ENCODE assay signal across 11 cellular contexts in the genomic region with DNA sequence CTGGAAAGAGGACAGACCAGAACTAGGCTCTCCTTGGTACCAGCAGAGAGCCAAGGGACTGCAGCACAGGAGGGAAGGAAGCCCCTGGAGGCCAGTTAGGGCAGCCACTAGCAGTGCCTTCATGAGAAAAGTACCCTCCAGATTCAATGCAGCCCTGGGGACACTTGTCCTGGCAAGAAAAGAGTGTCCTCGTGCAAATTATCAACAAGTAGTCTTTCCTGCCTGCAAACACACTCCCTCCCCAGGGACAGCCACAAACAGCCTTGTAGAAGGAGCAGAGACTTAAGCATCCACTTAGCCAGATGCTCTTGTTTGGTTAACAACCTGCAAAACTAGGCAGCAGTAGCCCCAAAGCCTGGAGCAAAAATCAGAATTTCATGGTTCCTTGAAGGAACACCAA. TPM values are rescaled to one million over a fixed set of nuclear protein-coding genes. Genes with fewer than 3 reads are reported as not detected.
DNase-seq lines count a peak whose midpoint lies in the region; ATAC-seq, FAIRE-seq and TF ChIP-seq lines count a peak whose summit lies in the region.
"Had no signal": no experiment of that assay in that cellular context is flagged by ENCODE, and none has a peak within 500 bp of the region (broad histone marks: within the 10 kb centered on the region; RNA-seq: fewer than 3 reads in every experiment).

No MANE protein-coding gene starts in this region.

- TF ChIP-seq EP300 in A549 (IDR thresholded peaks at IDR 0.05) = no peak

- H3K4me3 ChIP-seq in A549 (no peak overlapping the region), GM23248 (no peak overlapping the region), SJCRH30 (no peak overlapping the region)
- H3K4me3 ChIP-seq: BLaER1 treated with 17β-estradiol and CSF1 and Interleukin-3, amounts not matched to agents 10 nM and 100 nM; cardiac muscle cell had no signal

- 0% methylated on average over 1 of the region's 1 CpG for WGBS in A549 (ENCODE audit: missing lambda C conversion rate)
- WGBS in GM23248 (ENCODE audit: low coverage in 1 of 2, low lambda C conversion rate in 2 of 2, missing lambda C conversion rate in 2 of 2), 2 experiments = 0% methylated on average over 1 of the region's 1 CpG

- no peak for FAIRE-seq in A549 (lab: Jason Lieb, UNC)

- H3K79me2 ChIP-seq in GM23248 (ENCODE audit: insufficient read depth) = no peaks in the 10 kb centered on the region

- ATAC-seq in A549 (peak; percentile 86 to 90), HG03460 (IDR thresholded peaks at IDR 0.05; ENCODE audit: unreplicated experiment) (no peak)

- DNase-seq in A549 (ENCODE audit: low read depth in 1 of 2, low spot score in 1 of 2) = peak in 1 of 2 experiments; percentile 63
- DNase-seq in GM23248 = peak; percentile 10
- DNase-seq in SJCRH30 = peak; percentile 56 to 66
- peak; percentile 30 for DNase-seq in iPS-NIHi7 (ENCODE audit: extremely low spot score)
- no peak for DNase-seq in NCI-H526 (lab: John Stamatoyannopoulos, UW)
- no peak for DNase-seq in GM10266 (ENCODE audit: extremely low spot score)
- no peak for DNase-seq in hippocampal formation (lab: John Stamatoyannopoulos, UW)
- DNase-seq: activated T-cell treated with anti-CD3 and anti-CD28 coated beads for 4 hours had no signal

- no peak for TF ChIP-seq CTCF in A549 (IDR thresholded peaks at IDR 0.05)
- TF ChIP-seq CTCF in GM10266 (IDR thresholded peaks at IDR 0.05; ENCODE audit: control insufficient read depth, insufficient read depth, low read depth, missing control alignments) = no peak

- no peaks in the 10 kb centered on the region; the same call in 1 of the 2 replicates for H3K36me3 ChIP-seq in GM23248 (ENCODE audit: low read depth)
- H3K36me3 ChIP-seq in SJCRH30 = 0 out of 2 replicates have a peak, but pooled peaks cover 3% of the 10 kb centered on the region

- in situ Hi-C loops in GM23248 (cut with MboI) = no loop called here

- TF ChIP-seq RAD21 in A549 (conservative IDR thresholded peaks at IDR 0.05 in 1 of 2, IDR thresholded peaks at IDR 0.05 in 1 of 2) = no peak

- H2AFZ ChIP-seq in GM23248 = no peak overlapping the region

- no peak for TF ChIP-seq POLR2A in A549 (IDR thresholded peaks at IDR 0.05; ENCODE audit: low read length)

- CTCF ChIA-PET in A549 (lab: Yijun Ruan, JAX) = interaction anchor here (2.9 to 6.0 kb wide), 2 partner anchors 21 to 24 kb away, joined by 11 to 58 read pairs; no protein-coding TSS in a partner anchor

- no peaks in the 10 kb centered on the region for H4K20me1 ChIP-seq in GM23248 (ENCODE audit: insufficient read depth)
- H4K20me1 ChIP-seq: BLaER1 treated with 17β-estradiol and CSF1 and Interleukin-3, amounts not matched to agents 10 nM and 100 nM had no signal

- H3K4me1 ChIP-seq in A549 (peaks cover 38% of the 10 kb centered on the region), GM23248 (ENCODE audit: insufficient read depth) (peaks cover 10% of the 10 kb centered on the region; the same call in 1 of the 2 replicates), SJCRH30 (no peaks in the 10 kb centered on the region)

- H3K9ac ChIP-seq in GM23248 = no peak overlapping the region

- no peaks in the 10 kb centered on the region for H3F3A ChIP-seq in GM23248 (ENCODE audit: insufficient read depth)

- no peaks in the 10 kb centered on the region for H3K9me2 ChIP-seq in GM23248 (ENCODE audit: insufficient read depth)

- H3K4me2 ChIP-seq in A549 (peak overlapping the region; percentile 79), GM23248 (ENCODE audit: unreplicated experiment) (peak overlapping the region; percentile 59)

- POLR2A ChIA-PET in A549 (lab: Yijun Ruan, JAX) = no interaction called here

- H3K27ac ChIP-seq in A549 = peak overlapping the region; percentile 62 to 79
- no peak overlapping the region for H3K27ac ChIP-seq in GM23248
- H3K27ac ChIP-seq in SJCRH30 = no peak overlapping the region
- H3K27ac ChIP-seq: BLaER1 treated with 17β-estradiol and CSF1 and Interleukin-3, amounts not matched to agents 10 nM and 100 nM; cardiac muscle cell had no signal

- H3K27me3 ChIP-seq in GM23248 (replicated peaks; ENCODE audit: insufficient read depth) (no peaks in the 10 kb centered on the region), SJCRH30 (no peaks in the 10 kb centered on the region)
- H3K27me3 ChIP-seq: BLaER1 treated with 17β-estradiol and CSF1 and Interleukin-3, amounts not matched to agents 10 nM and 100 nM; cardiac muscle cell had no signal

- H3K9me3 ChIP-seq in A549 = no peaks in the 10 kb centered on the region
- no peaks in the 10 kb centered on the region for H3K9me3 ChIP-seq in GM23248 (ENCODE audit: low read depth)
- no peaks in the 10 kb centered on the region for H3K9me3 ChIP-seq in SJCRH30 (replicated peaks)
- H3K9me3 ChIP-seq: BLaER1 treated with 17β-estradiol and CSF1 and Interleukin-3, amounts not matched to agents 10 nM and 100 nM had no signal

TF ChIP-seq in A549, 52 proteins besides CTCF, POLR2A, EP300 and RAD21:
- TF ChIP-seq HDAC2 (IDR thresholded peaks at IDR 0.05) (no peak), HEYL (CRISPR knock-in tag; IDR thresholded peaks at IDR 0.05) (no peak), TP53 (CRISPR knock-in tag; IDR thresholded peaks at IDR 0.05) (no peak), ZNF302 (CRISPR knock-in tag; IDR thresholded peaks at IDR 0.05) (no peak), ZSCAN20 (CRISPR knock-in tag; IDR thresholded peaks at IDR 0.05) (no peak), HOXB13 (CRISPR knock-in tag; IDR thresholded peaks at IDR 0.05; ENCODE audit: low read depth) (no peak), FOSB (CRISPR knock-in tag; IDR thresholded peaks at IDR 0.05) (no peak)

RNA-seq across cellular contexts. Expression of gene CENPV, which starts 24.3 kb away (rescaled TPM):
- polyA plus RNA-seq in A549 (2011; rRNA removed) (191 and 202 TPM in 2 replicates), A549 (2017; fragmentation: RNase III; extraction: RNeasy Plus Mini Kit Qiagen cat#74134 plus additional on column Dnase treatment) (106 to 114 TPM (median 112 TPM) in 3 replicates), GM23248 (2016; fragmentation: Nextera tagmentation; extraction: Ambion mirVana) (6.8 and 8.7 TPM in 2 replicates)
- 205 and 246 TPM in 2 replicates for polyA plus RNA-seq in A549 (2012; cell fraction: cytosol; rRNA removed)
- polyA plus RNA-seq in A549 (2012; cell fraction: nucleus; rRNA removed) = 138 and 220 TPM in 2 replicates
- 82.3 and 91.1 TPM in 2 replicates for polyA minus RNA-seq in A549 (2011; rRNA and poly(A)+ RNA removed)
- 9.4 and 11.8 TPM in 2 replicates for total RNA-seq in GM23248 (2014; rRNA removed; shearing (Covaris generic))
- total RNA-seq in SJCRH30 (2014; rRNA removed; shearing (Covaris generic)) = 50.2 and 51.5 TPM in 2 replicates

RNA-seq across cellular contexts. Expression of gene UBB, which starts 51.9 kb away (rescaled TPM):
- polyA plus RNA-seq in A549 (2011; rRNA removed) (2,851 and 4,311 TPM in 2 replicates), A549 (2017; fragmentation: RNase III; extraction: RNeasy Plus Mini Kit Qiagen cat#74134 plus additional on column Dnase treatment) (2,383 to 2,467 TPM (median 2,404 TPM) in 3 replicates), GM23248 (2016; fragmentation: Nextera tagmentation; extraction: Ambion mirVana) (1,286 and 1,305 TPM in 2 replicates)
- 3,984 and 4,472 TPM in 2 replicates for polyA plus RNA-seq in A549 (2012; cell fraction: cytosol; rRNA removed)
- 2,091 and 2,511 TPM in 2 replicates for polyA plus RNA-seq in A549 (2012; cell fraction: nucleus; rRNA removed)
- polyA minus RNA-seq in A549 (2011; rRNA and poly(A)+ RNA removed) = 2,750 and 3,886 TPM in 2 replicates
- 586 and 786 TPM in 2 replicates for total RNA-seq in GM23248 (2014; rRNA removed; shearing (Covaris generic))
- 2,921 and 3,511 TPM in 2 replicates for total RNA-seq in SJCRH30 (2014; rRNA removed; shearing (Covaris generic))

Comparison
In these comparisons a context has a peak if more than half of its experiments do, and no peak if none do; other contexts are left out.
1. DNase-seq: peak in GM23248 (single experiment), SJCRH30 (2 of 2) and iPS-NIHi7 (single experiment); none in NCI-H526 (0 of 2), GM10266 (single experiment) and hippocampal formation (0 of 2).
2. H3K27ac ChIP-seq: peak in A549 (2 of 2); none in GM23248 (single experiment) and SJCRH30 (single experiment).